5 cellular contexts compared by ENCODE assay signal in the genomic region with DNA sequence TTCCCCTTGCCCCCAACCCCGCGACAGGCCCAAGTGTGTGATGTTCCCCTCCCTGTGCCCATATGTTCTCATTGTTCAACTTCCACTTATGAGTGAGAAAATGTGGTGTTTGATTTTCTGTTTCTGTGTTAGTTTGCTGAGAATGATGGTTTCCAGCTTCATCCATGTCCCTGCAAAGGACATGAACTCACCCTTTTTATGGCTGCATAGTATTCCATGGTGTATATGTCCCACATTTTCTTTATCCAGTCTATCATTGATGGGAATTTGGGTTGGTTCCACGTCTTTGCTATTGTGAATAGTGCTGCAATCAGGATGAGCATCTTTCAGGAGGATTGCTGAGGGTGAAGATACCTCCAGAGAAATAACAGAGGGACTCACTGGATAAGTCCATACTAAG.
DNase-seq lines count a peak whose midpoint lies in the region; ATAC-seq, FAIRE-seq and TF ChIP-seq lines count a peak whose summit lies in the region.
"Not testable (repeated sequence)": the region's sequence is repeated elsewhere in the genome, so short reads cannot be mapped to it uniquely, and the experiment has no call there.

No MANE protein-coding gene starts in this region.

- H3K36me3 ChIP-seq in HEK293 (ENCODE audit: control insufficient read depth in 2 of 2, insufficient read depth in 1 of 2, low read length in 2 of 2); K562 (ENCODE audit: control insufficient read depth, insufficient read depth, low read length): not testable (repeated sequence)

- not testable (repeated sequence) for FAIRE-seq in K562 (lab: Jason Lieb, UNC)

- H3K27me3 ChIP-seq in K562 (ENCODE audit: control insufficient read depth in 2 of 2, insufficient read depth in 2 of 2, low read length in 2 of 2) = not testable (repeated sequence)

- not testable (repeated sequence) for H3K27me3 Mint-ChIP-seq in activated CD4-positive, alpha-beta T cell treated with anti-CD3 and anti-CD28 coated beads, Interleukin-2, amount 10 ng/mL, durations not matched to agents 24 days and 14 days
- peaks cover 22% of the 10 kb centered on the region for H3K27me3 Mint-ChIP-seq in activated CD4-positive, alpha-beta memory T cell treated with anti-CD3 and anti-CD28 coated beads, Interleukin-2, amount 10 ng/mL, durations not matched to agents 7 days and 5 days
- peaks cover 10 to 30% of the 10 kb centered on the region in 2 donors for H3K27me3 Mint-ChIP-seq in natural killer cell treated with Interleukin-12 subunit alpha and Interleukin-12 subunit beta and Interleukin-15 and Interleukin-18, amount 100 ng/mL, for 72 hours

- not testable (repeated sequence) for TF ChIP-seq CTCF in HEK293 (tag by site-specific recombination; IDR thresholded peaks at IDR 0.05); K562 (IDR thresholded peaks at IDR 0.05 in 2 of 3, conservative IDR thresholded peaks at IDR 0.05 in 1 of 3; ENCODE audit: insufficient read depth in 2 of 3, low read depth in 1 of 3, low read length in 3 of 3)

- H3K4me3 Mint-ChIP-seq in activated CD4-positive, alpha-beta T cell treated with anti-CD3 and anti-CD28 coated beads, Interleukin-2, amount 10 ng/mL, durations not matched to agents 24 days and 14 days; activated CD4-positive, alpha-beta memory T cell treated with anti-CD3 and anti-CD28 coated beads, Interleukin-2, amount 10 ng/mL, durations not matched to agents 7 days and 5 days: not testable (repeated sequence)
- H3K4me3 Mint-ChIP-seq in natural killer cell treated with Interleukin-12 subunit alpha and Interleukin-12 subunit beta and Interleukin-15 and Interleukin-18, amount 100 ng/mL, for 72 hours = peak overlapping the region; percentile 2

- peaks cover 11% of the 10 kb centered on the region for H3K4me1 Mint-ChIP-seq in activated CD4-positive, alpha-beta T cell treated with anti-CD3 and anti-CD28 coated beads, Interleukin-2, amount 10 ng/mL, durations not matched to agents 24 days and 14 days
- peaks cover 22% of the 10 kb centered on the region for H3K4me1 Mint-ChIP-seq in activated CD4-positive, alpha-beta memory T cell treated with anti-CD3 and anti-CD28 coated beads, Interleukin-2, amount 10 ng/mL, durations not matched to agents 7 days and 5 days
- H3K4me1 Mint-ChIP-seq in natural killer cell treated with Interleukin-12 subunit alpha and Interleukin-12 subunit beta and Interleukin-15 and Interleukin-18, amount 100 ng/mL, for 72 hours (ENCODE audit: low read depth in 2 of 2) = peaks cover 20 to 21% of the 10 kb centered on the region in 2 donors

- DNase-seq in activated CD4-positive, alpha-beta T cell treated with anti-CD3 and anti-CD28 coated beads, Interleukin-2, amount 10 ng/mL, durations not matched to agents 24 days and 14 days; activated CD4-positive, alpha-beta memory T cell treated with anti-CD3 and anti-CD28 coated beads, Interleukin-2, amount 10 ng/mL, durations not matched to agents 7 days and 5 days; K562 (ENCODE audit: extremely low read depth in 1 of 4, low spot score in 3 of 4); natural killer cell treated with Interleukin-12 subunit alpha and Interleukin-12 subunit beta and Interleukin-15 and Interleukin-18, amount 100 ng/mL, for 72 hours (ENCODE audit: low spot score): not testable (repeated sequence)

- POLR2A ChIA-PET in HEK293 (lab: Yijun Ruan, JAX); activated CD4-positive, alpha-beta memory T cell treated with anti-CD3 and anti-CD28 coated beads, Interleukin-2, amount 10 ng/mL, durations not matched to agents 7 days and 5 days (lab: Charles Lee); K562 (lab: Yijun Ruan, JAX): not testable (repeated sequence)

- H4K20me1 ChIP-seq in K562 (replicated peaks; ENCODE audit: control insufficient read depth, insufficient read depth, low read length) = not testable (repeated sequence)

- H3K4me1 ChIP-seq in HEK293 (ENCODE audit: control insufficient read depth, insufficient read depth, low read length); K562 (replicated peaks in 1 of 2; ENCODE audit: control insufficient read depth in 2 of 2, insufficient read depth in 2 of 2, low read length in 2 of 2): not testable (repeated sequence)

- not testable (repeated sequence) for H3K4me3 ChIP-seq in HEK293 (ENCODE audit: low read depth, low read length); K562

- TF ChIP-seq POLR2A in K562 (conservative IDR thresholded peaks at IDR 0.05) = not testable (repeated sequence)

- H3K9ac ChIP-seq in K562 (ENCODE audit: insufficient read depth in 1 of 2, low read depth in 2 of 2, low read length in 2 of 2) = not testable (repeated sequence)

- H3K36me3 Mint-ChIP-seq in activated CD4-positive, alpha-beta T cell treated with anti-CD3 and anti-CD28 coated beads, Interleukin-2, amount 10 ng/mL, durations not matched to agents 24 days and 14 days (ENCODE audit: low read depth); activated CD4-positive, alpha-beta memory T cell treated with anti-CD3 and anti-CD28 coated beads, Interleukin-2, amount 10 ng/mL, durations not matched to agents 7 days and 5 days (ENCODE audit: low read depth); natural killer cell treated with Interleukin-12 subunit alpha and Interleukin-12 subunit beta and Interleukin-15 and Interleukin-18, amount 100 ng/mL, for 72 hours: not testable (repeated sequence)

- H3K27ac ChIP-seq in HEK293 (ENCODE audit: extremely low read depth, low read depth, low read length); K562 (ENCODE audit: extremely low read depth, low read depth, low read length): not testable (repeated sequence)

- intact Hi-C loops in activated CD4-positive, alpha-beta T cell treated with anti-CD3 and anti-CD28 coated beads, Interleukin-2, amount 10 ng/mL, durations not matched to agents 24 days and 14 days (cut with micrococcal nuclease); K562 (cut with micrococcal nuclease): not testable (repeated sequence)

- in situ Hi-C loops in K562 (cut with MboI) = not testable (repeated sequence)

- not testable (repeated sequence) for H3K9me3 Mint-ChIP-seq in activated CD4-positive, alpha-beta T cell treated with anti-CD3 and anti-CD28 coated beads, Interleukin-2, amount 10 ng/mL, durations not matched to agents 24 days and 14 days; activated CD4-positive, alpha-beta memory T cell treated with anti-CD3 and anti-CD28 coated beads, Interleukin-2, amount 10 ng/mL, durations not matched to agents 7 days and 5 days; natural killer cell treated with Interleukin-12 subunit alpha and Interleukin-12 subunit beta and Interleukin-15 and Interleukin-18, amount 100 ng/mL, for 72 hours

- WGBS in K562 (ENCODE audit: insufficient coverage, low coverage, missing lambda C conversion rate) = 5% methylated on average over 3 of the region's 3 CpGs

- not testable (repeated sequence) for TF ChIP-seq EP300 in K562 (IDR thresholded peaks at IDR 0.05; ENCODE audit: low read length)

- peak overlapping the region; percentile 68 for H3K27ac Mint-ChIP-seq in activated CD4-positive, alpha-beta T cell treated with anti-CD3 and anti-CD28 coated beads, Interleukin-2, amount 10 ng/mL, durations not matched to agents 24 days and 14 days
- H3K27ac Mint-ChIP-seq in activated CD4-positive, alpha-beta memory T cell treated with anti-CD3 and anti-CD28 coated beads, Interleukin-2, amount 10 ng/mL, durations not matched to agents 7 days and 5 days = peak overlapping the region; percentile 47
- not testable (repeated sequence) for H3K27ac Mint-ChIP-seq in natural killer cell treated with Interleukin-12 subunit alpha and Interleukin-12 subunit beta and Interleukin-15 and Interleukin-18, amount 100 ng/mL, for 72 hours

- ATAC-seq in K562; natural killer cell treated with Interleukin-12 subunit alpha and Interleukin-12 subunit beta and Interleukin-15 and Interleukin-18, amount 100 ng/mL, for 72 hours: not testable (repeated sequence)

- H3K9me1 ChIP-seq in K562 (ENCODE audit: control insufficient read depth, insufficient read depth, low read length) = not testable (repeated sequence)

- H2AFZ ChIP-seq in K562 (ENCODE audit: low read depth, low read length) = not testable (repeated sequence)

- not testable (repeated sequence) for H3K9me3 ChIP-seq in HEK293 (ENCODE audit: control insufficient read depth, insufficient read depth, low read depth, low read length); K562 (replicated peaks; ENCODE audit: control insufficient read depth, insufficient read depth, low read depth, low read length)

- not testable (repeated sequence) for H3K4me2 ChIP-seq in K562 (ENCODE audit: insufficient read depth, low read length)

- not testable (repeated sequence) for H3K79me2 ChIP-seq in K562 (ENCODE audit: control insufficient read depth, insufficient read depth, low read length)

- CTCF ChIA-PET in HEK293 (lab: Yijun Ruan, JAX) = interaction anchor here (0.6 kb wide), 1 partner anchor 1071 kb away, joined by 4 read pairs; no protein-coding TSS in a partner anchor
- CTCF ChIA-PET in activated CD4-positive, alpha-beta memory T cell treated with anti-CD3 and anti-CD28 coated beads, Interleukin-2, amount 10 ng/mL, durations not matched to agents 7 days and 5 days (lab: Charles Lee); K562 (lab: Yijun Ruan, JAX; ENCODE audit: low intra/inter-chr PET ratio): not testable (repeated sequence)

- BruUV-seq in K562 (replicated peaks; lab: Mats Ljungman, UMichigan) = not testable (repeated sequence)

- not testable (repeated sequence) for TF ChIP-seq RAD21 in K562 (CRISPR knock-in tag; conservative IDR thresholded peaks at IDR 0.05 in 1 of 2, IDR thresholded peaks at IDR 0.05 in 1 of 2)

TF ChIP-seq in HEK293, 187 proteins besides CTCF, POLR2A, EP300 and RAD21:
- peak; percentile 91 for TF ChIP-seq ZNF146 (tag by site-specific recombination; IDR thresholded peaks at IDR 0.05)

TF ChIP-seq in K562, 482 proteins besides CTCF, POLR2A, EP300 and RAD21:
- TF ChIP-seq ZNF146 (CRISPR knock-in tag; IDR thresholded peaks at IDR 0.05; ENCODE audit: unreplicated experiment) = peak; percentile 8
